In the genomic region with DNA sequence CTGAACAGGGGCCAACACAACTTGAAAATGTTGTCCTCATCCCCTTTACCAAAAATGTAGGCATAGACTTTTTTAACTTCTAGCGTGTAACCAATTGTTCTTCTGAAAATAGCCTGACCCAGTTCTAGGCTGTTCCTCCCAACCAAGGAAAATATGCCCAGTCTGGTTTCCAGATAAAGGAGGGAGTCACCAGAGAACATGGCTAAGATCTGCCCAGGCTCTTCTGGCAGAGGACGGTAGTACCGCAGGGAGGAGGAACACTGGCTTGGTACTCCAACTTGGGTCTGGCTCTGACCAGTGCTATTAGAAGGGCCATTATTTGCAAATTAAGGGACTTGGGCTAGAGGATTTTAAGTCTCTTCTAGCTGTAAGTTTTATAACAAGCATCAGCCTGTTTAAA, we compare ENCODE assay signal across 23 cellular contexts.
A peak's percentile ranks its signal among the peaks of the same experiment; 100 is the strongest.
DNase-seq lines count a peak whose midpoint lies in the region; ATAC-seq and TF ChIP-seq lines count a peak whose summit lies in the region.
"Had no signal": no experiment of that assay in that cellular context is flagged by ENCODE, and none has a peak within 500 bp of the region (broad histone marks: within the 10 kb centered on the region; RNA-seq: fewer than 3 reads in every experiment).

No MANE protein-coding gene starts in this region.

- no peaks in the 10 kb centered on the region for H3K27me3 Mint-ChIP-seq in activated T-cell treated with anti-CD3 and anti-CD28 coated beads, Interleukin-2, amount 50 U/mL, for 24 hours
- no peaks in the 10 kb centered on the region for H3K27me3 Mint-ChIP-seq in activated T-cell treated with anti-CD3 and anti-CD28 coated beads, Interleukin-2, amount 50 U/mL, for 72 hours (ENCODE audit: low read depth)
- H3K27me3 Mint-ChIP-seq: activated naive CD8-positive, alpha-beta T cell treated with anti-CD3 and anti-CD28 coated beads for 36 hours had no signal

- H3K4me1 Mint-ChIP-seq in activated T-cell treated with anti-CD3 and anti-CD28 coated beads, Interleukin-2, amount 50 U/mL, for 24 hours (ENCODE audit: low read depth), result no peaks in the 10 kb centered on the region
- H3K4me1 Mint-ChIP-seq in activated T-cell treated with anti-CD3 and anti-CD28 coated beads, Interleukin-2, amount 50 U/mL, for 72 hours (ENCODE audit: low read depth), result no peaks in the 10 kb centered on the region
- H3K4me1 Mint-ChIP-seq: activated naive CD8-positive, alpha-beta T cell treated with anti-CD3 and anti-CD28 coated beads for 36 hours had no signal

- H3K27ac ChIP-seq in dorsolateral prefrontal cortex (peak overlapping the region in 58 of 59 donors; percentile 4 to 91 (median 76)), aorta (ENCODE audit: low read depth in 1 of 2, low read length in 2 of 2) (peak overlapping the region in 1 of 2 donors; percentile 18)
- H3K27ac ChIP-seq: esophagus muscularis mucosa, VCaP had no signal

- peaks cover 5 to 7% of the 10 kb centered on the region in 2 donors for H3K36me3 ChIP-seq in aorta (ENCODE audit: control insufficient read depth in 1 of 2, insufficient read depth in 2 of 2, low read length in 1 of 2)

- H3K9me3 Mint-ChIP-seq in activated T-cell treated with anti-CD3 and anti-CD28 coated beads, Interleukin-2, amount 50 U/mL, for 24 hours, result no peaks in the 10 kb centered on the region
- no peaks in the 10 kb centered on the region for H3K9me3 Mint-ChIP-seq in activated T-cell treated with anti-CD3 and anti-CD28 coated beads, Interleukin-2, amount 50 U/mL, for 72 hours
- H3K9me3 Mint-ChIP-seq: activated naive CD8-positive, alpha-beta T cell treated with anti-CD3 and anti-CD28 coated beads for 36 hours; CD8-positive, alpha-beta T cell had no signal

- ATAC-seq in activated T-cell treated with anti-CD3 and anti-CD28 coated beads, Interleukin-2, amount 50 U/mL, for 72 hours (replicated peaks in 1 of 2), result no peak
- ATAC-seq in aorta (ENCODE audit: low FRiP score) (peak; percentile 67), GM19035 (IDR thresholded peaks at IDR 0.05; ENCODE audit: unreplicated experiment) (no peak)
- ATAC-seq: CD8-positive, alpha-beta T cell had no signal

- no peak for TF ChIP-seq CTCF in dorsolateral prefrontal cortex (IDR thresholded peaks at IDR 0.05 in 54 of 56, conservative IDR thresholded peaks at IDR 0.05 in 2 of 56; ENCODE audit: low read depth in 1 of 56, partially characterized antibody in 56 of 56)

- H3K9me3 ChIP-seq in aorta (ENCODE audit: control insufficient read depth, low read length), result no peaks in the 10 kb centered on the region
- H3K9me3 ChIP-seq: esophagus muscularis mucosa had no signal

- H3K27me3 ChIP-seq in dorsolateral prefrontal cortex, result no peaks in the 10 kb centered on the region
- no peaks in the 10 kb centered on the region for H3K27me3 ChIP-seq in aorta (ENCODE audit: control insufficient read depth in 1 of 2, insufficient read depth in 2 of 2, low read length in 1 of 2)
- H3K27me3 ChIP-seq: esophagus muscularis mucosa had no signal

- 3 to 5% methylated on average over 3 of the region's 3 CpGs for WGBS in aorta, 2 donors

- no peak overlapping the region for H3K4me3 ChIP-seq in dorsolateral prefrontal cortex
- no peak overlapping the region for H3K4me3 ChIP-seq in aorta (ENCODE audit: low read length in 2 of 2)
- H3K4me3 ChIP-seq: esophagus muscularis mucosa, skin epidermis had no signal

- H3K27ac Mint-ChIP-seq in activated T-cell treated with anti-CD3 and anti-CD28 coated beads, Interleukin-2, amount 50 U/mL, for 24 hours, result peak overlapping the region; percentile 24
- H3K27ac Mint-ChIP-seq in activated T-cell treated with anti-CD3 and anti-CD28 coated beads, Interleukin-2, amount 50 U/mL, for 72 hours, result no peak overlapping the region
- H3K27ac Mint-ChIP-seq: activated naive CD8-positive, alpha-beta T cell treated with anti-CD3 and anti-CD28 coated beads for 36 hours; CD8-positive, alpha-beta T cell had no signal

- DNase-seq in activated T-cell treated with anti-CD3 and anti-CD28 coated beads, Interleukin-2, amount 50 U/mL, for 24 hours, result no peak
- no peak for DNase-seq in activated T-cell treated with anti-CD3 and anti-CD28 coated beads, Interleukin-2, amount 50 U/mL, for 72 hours
- DNase-seq in dorsolateral prefrontal cortex (peak in 1 of 10 donors; percentile 42), midbrain (lab: John Stamatoyannopoulos, UW) (peak; percentile 65), aorta (peak in 1 of 2 donors; percentile 54), NCI-H2081 (lab: John Stamatoyannopoulos, UW) (no peak)
- DNase-seq in activated CD4-positive, CD25-positive, alpha-beta regulatory T cell (lab: John Stamatoyannopoulos, UW), result no peak
- DNase-seq: 8988T; activated CD4-positive, alpha-beta T cell treated with anti-CD3 and anti-CD28 coated beads, Interleukin-2, amount 50 U/mL, for 4 hours; activated CD8-positive, alpha-beta memory T cell treated with anti-CD3 and anti-CD28 coated beads, Interleukin-2, amount 50 U/mL, for 48 hours; activated naive CD8-positive, alpha-beta T cell treated with anti-CD3 and anti-CD28 coated beads for 36 hours; CD8-positive, alpha-beta T cell; DMS153; GF-D8; GOT3; NCI-H1105; NCI-H2081 treated with DMSO at 0.1 percent for 48 hours; NCI-H774; OCI-M1 had no signal

- peaks cover 81% of the 10 kb centered on the region for H3K36me3 Mint-ChIP-seq in activated T-cell treated with anti-CD3 and anti-CD28 coated beads, Interleukin-2, amount 50 U/mL, for 24 hours (ENCODE audit: low read depth)
- peaks cover 11 to 25% of the 10 kb centered on the region in 2 donors for H3K36me3 Mint-ChIP-seq in activated T-cell treated with anti-CD3 and anti-CD28 coated beads, Interleukin-2, amount 50 U/mL, for 72 hours (ENCODE audit: insufficient read depth in 2 of 2)

- intact Hi-C loops in dorsolateral prefrontal cortex (cut with DNase I) (no loop called here), aorta (cut with DNase I) (no loop called here)

- no peak overlapping the region for H3K4me3 Mint-ChIP-seq in activated T-cell treated with anti-CD3 and anti-CD28 coated beads, Interleukin-2, amount 50 U/mL, for 24 hours
- H3K4me3 Mint-ChIP-seq in activated T-cell treated with anti-CD3 and anti-CD28 coated beads, Interleukin-2, amount 50 U/mL, for 72 hours, result no peak overlapping the region
- H3K4me3 Mint-ChIP-seq: activated naive CD8-positive, alpha-beta T cell treated with anti-CD3 and anti-CD28 coated beads for 36 hours; CD8-positive, alpha-beta T cell had no signal

- H3K4me1 ChIP-seq in aorta (ENCODE audit: control insufficient read depth in 1 of 2, insufficient read depth in 2 of 2, low read length in 2 of 2), result peaks cover 0 to 2% of the 10 kb centered on the region in 2 donors
